Comparison of ENCODE assay signal across 22 cellular contexts in the genomic region with DNA sequence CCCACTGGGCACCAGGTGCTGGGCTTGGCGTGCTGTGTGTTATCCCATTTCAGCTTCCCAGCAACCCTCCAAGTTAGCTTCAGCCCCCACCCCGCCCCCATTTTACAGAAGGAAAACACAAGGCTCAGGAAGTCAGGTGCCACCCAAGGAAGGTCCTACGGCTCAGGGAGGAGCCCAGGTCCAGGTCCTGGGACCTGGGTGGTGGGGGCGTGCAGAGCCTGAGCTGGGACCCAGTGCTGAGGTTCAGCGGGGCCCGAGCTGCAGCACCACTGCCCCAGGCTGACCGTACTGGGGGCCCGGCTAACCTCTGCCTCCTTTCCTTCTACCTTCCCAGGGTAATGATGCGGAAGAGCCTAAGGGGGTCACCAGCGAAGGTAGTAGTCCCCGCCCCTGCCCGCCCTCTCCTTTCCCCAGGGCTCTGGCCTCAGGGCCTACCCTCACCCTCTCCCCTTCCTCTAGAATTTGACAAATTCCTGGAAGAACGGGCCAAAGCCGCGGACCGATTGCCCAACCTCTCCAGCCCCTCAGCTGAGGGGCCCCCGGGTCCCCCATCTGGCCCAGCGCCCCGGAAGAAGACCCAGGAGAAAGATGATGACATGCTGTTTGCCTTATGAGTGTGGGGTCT.
"Had no signal": no experiment of that assay in that cellular context is flagged by ENCODE, and none has a peak within 500 bp of the region (broad histone marks: within the 10 kb centered on the region; RNA-seq: fewer than 3 reads in every experiment).

No MANE protein-coding gene starts in this region.

- H3K36me3 ChIP-seq: ovary, uterus had no signal

- H3K9me3 ChIP-seq: lower lobe of right lung, neutrophil, ovary, right atrium auricular region, right lobe of liver, suprapubic skin, thoracic aorta, tibial artery, upper lobe of right lung, uterus had no signal

- H3K4me1 ChIP-seq: uterus had no signal

- H3K4me2 ChIP-seq: hepatocyte, smooth muscle cell had no signal

- DNase-seq: islet precursor cell; kidney glomerular epithelial cell; left cardiac atrium; lower lobe of right lung; mammary epithelial cell; mesenchymal stem cell; naive thymus-derived CD8-positive, alpha-beta T cell; occipital lobe; stimulated activated CD4-positive, alpha-beta T cell treated with anti-CD3 and anti-CD28 coated beads, Interleukin-1b, Interleukin-23, amount 100 ng/mL, for 48 hours; stimulated activated CD4-positive, alpha-beta T cell treated with anti-CD3 and anti-CD28 coated beads, Interleukin-2, amount 100 ng/mL, for 48 hours; stimulated activated naive CD4-positive, alpha-beta T cell; tibial artery; upper lobe of right lung; uterus had no signal

- H3K27me3 ChIP-seq: hepatocyte, ovary, right atrium auricular region, right lobe of liver, suprapubic skin, tibial artery, upper lobe of right lung, uterus had no signal

- H3K4me3 ChIP-seq: hepatocyte, lower lobe of right lung, ovary, right atrium auricular region, right lobe of liver, smooth muscle cell, suprapubic skin, thoracic aorta, tibial artery, upper lobe of right lung, uterus had no signal

- H2AFZ ChIP-seq: hepatocyte had no signal

- H3K79me2 ChIP-seq: hepatocyte had no signal

- H3K27ac ChIP-seq: hepatocyte, lower lobe of right lung, ovary, right atrium auricular region, right lobe of liver, suprapubic skin, thoracic aorta, tibial artery, upper lobe of right lung, uterus had no signal
